Comparison of ENCODE assay signal across 12 cellular contexts in genomic region chr2:85768713-85769112, GRCh38. TPM values are rescaled to one million over a fixed set of nuclear protein-coding genes. Genes with fewer than 3 reads are reported as not detected.
DNase-seq lines count a peak whose midpoint lies in the region; ATAC-seq and TF ChIP-seq lines count a peak whose summit lies in the region.
"Had no signal": no experiment of that assay in that cellular context is flagged by ENCODE, and none has a peak within 500 bp of the region (broad histone marks: within the 10 kb centered on the region; RNA-seq: fewer than 3 reads in every experiment).

No MANE protein-coding gene starts in this region.

- peak; percentile 58 for DNase-seq in H4 (ENCODE audit: low spot score)
- peak; percentile 72 to 80 for DNase-seq in NCI-H524 (lab: John Stamatoyannopoulos, UW)
- no peak for DNase-seq in effector CD8-positive, alpha-beta T cell (lab: John Stamatoyannopoulos, UW)
- DNase-seq in AG08396 (ENCODE audit: low spot score): no peak
- no peak for DNase-seq in HUDEP-2 (lab: John Stamatoyannopoulos, UW; ENCODE audit: unreplicated experiment in 76 of 76)
- no peak for DNase-seq in activated CD4-positive, alpha-beta T cell treated with anti-CD3 and anti-CD28 coated beads for 48 hours
- DNase-seq: activated CD4-positive, alpha-beta T cell treated with anti-CD3 and anti-CD28 coated beads, Interleukin-2, amount 50 U/mL, for 4 hours; GDM1; NCI-H526 treated with DMSO at 0.1 percent for 48 hours; stimulated activated CD4-positive, alpha-beta T cell treated with anti-CD3 and anti-CD28 coated beads, Interleukin-12 subunit alpha, Interleukin-12 subunit beta, amount 100 ng/mL, for 4 hours had no signal

- H3K4me1 ChIP-seq in gastroesophageal sphincter: peaks cover 18 to 98% (median 69%) of the 10 kb centered on the region in 3 donors
- peaks cover 43% of the 10 kb centered on the region for H3K4me1 ChIP-seq in rectal smooth muscle tissue (ENCODE audit: control insufficient read depth, insufficient read depth, low read length)

- H3K27ac ChIP-seq in gastroesophageal sphincter (peak overlapping the region in 3 of 4 donors; percentile 64 to 85 (median 69)), rectal smooth muscle tissue (ENCODE audit: low read depth, low read length) (peak overlapping the region; percentile 67)

- TF ChIP-seq CTCF in gastroesophageal sphincter (IDR thresholded peaks at IDR 0.05): no peak

- peaks cover 0 to 51% of the 10 kb centered on the region in 2 donors for H3K36me3 ChIP-seq in gastroesophageal sphincter
- no peaks in the 10 kb centered on the region for H3K36me3 ChIP-seq in rectal smooth muscle tissue (ENCODE audit: control insufficient read depth, insufficient read depth, low read length)

- H3K9me3 ChIP-seq in gastroesophageal sphincter: no peaks in the 10 kb centered on the region

- no peak for TF ChIP-seq EP300 in gastroesophageal sphincter (IDR thresholded peaks at IDR 0.05)

- H3K27me3 ChIP-seq in gastroesophageal sphincter: no peaks in the 10 kb centered on the region
- H3K27me3 ChIP-seq in rectal smooth muscle tissue (ENCODE audit: control insufficient read depth, insufficient read depth, low read length): no peaks in the 10 kb centered on the region

- WGBS in gastroesophageal sphincter (ENCODE audit: low coverage in 1 of 2), 2 donors: no CpG with 5 or more reads among the region's 8 CpGs

- no peak overlapping the region for H3K9ac ChIP-seq in rectal smooth muscle tissue (ENCODE audit: low read length)

- no peak for TF ChIP-seq POLR2A in gastroesophageal sphincter (IDR thresholded peaks at IDR 0.05)

- no peak for ATAC-seq in gastroesophageal sphincter

- H3K4me3 ChIP-seq in gastroesophageal sphincter: peak overlapping the region in 1 of 2 donors; percentile 6
- no peak overlapping the region for H3K4me3 ChIP-seq in rectal smooth muscle tissue (ENCODE audit: low read length)

RNA-seq across cellular contexts. Expression of gene ATOH8, which starts 14.9 kb away (rescaled TPM):
- 13.1 and 13.6 TPM in 2 replicates for total RNA-seq in H4 (2014; rRNA removed; shearing (Covaris generic))
- total RNA-seq in gastroesophageal sphincter: 10 to 100 TPM; 34.5 to 79.5 (median 59.6) TPM

Comparison
In these comparisons a context has a peak if more than half of its experiments do, and no peak if none do; other contexts are left out.
1. DNase-seq: peak in H4 (single experiment) and NCI-H524 (2 of 2); none in effector CD8-positive, alpha-beta T cell (single experiment), AG08396 (single experiment), HUDEP-2 (0 of 76) and activated CD4-positive, alpha-beta T cell treated with anti-CD3 and anti-CD28 coated beads for 48 hours (single experiment).